ENCODE assay signal across 9 cellular contexts in the genomic region with DNA sequence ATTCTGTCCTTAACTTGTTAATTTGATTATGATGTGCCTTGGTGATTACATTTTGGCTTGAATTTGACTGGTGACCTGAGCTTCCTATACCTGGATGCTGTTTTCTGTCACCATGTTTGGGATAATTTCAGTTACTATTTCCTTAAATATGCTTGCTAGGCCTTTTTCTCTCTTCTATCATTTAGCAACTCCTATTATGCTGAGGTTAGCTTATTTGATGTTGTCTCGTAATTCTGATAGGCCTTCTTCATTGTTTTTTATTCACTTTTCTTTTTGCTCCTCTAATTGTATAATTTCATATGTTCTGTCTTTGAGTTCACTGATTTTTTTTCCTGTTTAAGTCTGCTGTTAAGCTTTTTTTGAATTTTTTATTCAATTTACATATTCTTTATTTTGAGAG.
"Had no signal": no experiment of that assay in that cellular context is flagged by ENCODE, and none has a peak within 500 bp of the region (broad histone marks: within the 10 kb centered on the region; RNA-seq: fewer than 3 reads in every experiment).

No MANE protein-coding gene starts in this region.

- H3K9me3 ChIP-seq: HAP-1 had no signal

- H3K27ac Mint-ChIP-seq: HFFc6, IgD-negative memory B cell had no signal

- DNase-seq: GM23248, GOT3, H7, HFFc6, KG1 had no signal

- H3K27ac ChIP-seq: GM23248, HL-60 had no signal

- H3K36me3 ChIP-seq: HAP-1 had no signal

- H3K4me1 ChIP-seq: HAP-1 had no signal

- H3K4me3 Mint-ChIP-seq: HFFc6, IgD-negative memory B cell had no signal

- ATAC-seq: HCT116 had no signal

- H2AFZ ChIP-seq: GM23248 had no signal

- H3K4me1 Mint-ChIP-seq: IgD-negative memory B cell had no signal

- H3K9ac ChIP-seq: GM23248 had no signal

- H3K4me3 ChIP-seq: GM23248, HAP-1 had no signal
